8 cellular contexts compared by ENCODE assay signal in the genomic region with DNA sequence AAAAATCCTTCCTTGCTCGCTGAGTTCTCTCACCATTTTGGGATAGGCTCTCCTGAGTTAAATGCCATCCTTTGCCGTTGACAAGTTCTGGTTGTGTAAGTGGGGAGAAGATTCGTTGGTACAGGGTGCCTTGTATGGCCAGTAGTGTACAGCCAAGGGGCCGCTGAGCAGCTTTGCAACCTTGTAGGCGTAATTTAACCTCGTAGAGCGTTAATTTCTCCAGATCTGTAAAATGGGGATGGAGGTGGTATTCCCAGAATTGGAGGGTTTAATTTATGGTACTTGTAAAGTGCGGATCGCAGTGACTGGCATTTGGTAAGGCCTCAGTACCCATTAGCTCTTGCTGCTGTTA. TPM values are rescaled to one million over a fixed set of nuclear protein-coding genes. Genes with fewer than 3 reads are reported as not detected.
DNase-seq lines count a peak whose midpoint lies in the region; TF ChIP-seq lines count a peak whose summit lies in the region.

No MANE protein-coding gene starts in this region.

- TF ChIP-seq POLR2A in thyroid gland (IDR thresholded peaks at IDR 0.05) = no peak

- peak overlapping the region; percentile 84 to 100 (median 94) for H3K27ac Mint-ChIP-seq in CD8-positive, alpha-beta memory T cell

- POLR2A ChIA-PET in CD8-positive, alpha-beta memory T cell (lab: Charles Lee) = interaction anchor here (1.2 to 3.8 kb wide), 12 partner anchors 18 to 166 kb away, joined by 3 to 42 read pairs (median 10); partner anchors contain the start of genes AMZ2 and WIPI1

- no peaks in the 10 kb centered on the region for H3K9me3 Mint-ChIP-seq in CD8-positive, alpha-beta memory T cell

- peak overlapping the region; percentile 64 for H2AFZ ChIP-seq in KMS-11 (ENCODE audit: low read depth)
- peak overlapping the region; percentile 79 for H2AFZ ChIP-seq in neuron (ENCODE audit: low read depth, low read length)

- H3K4me1 Mint-ChIP-seq in CD8-positive, alpha-beta memory T cell = peaks cover 55 to 84% (median 70%) of the 10 kb centered on the region in 3 donors

- TF ChIP-seq CTCF in KMS-11 (conservative IDR thresholded peaks at IDR 0.05; ENCODE audit: low read depth, low read length) = 0 out of 2 replicates have a peak, but pooled peaks have one; percentile 3
- peak in 1 of 56 donors; percentile 12 for TF ChIP-seq CTCF in dorsolateral prefrontal cortex (IDR thresholded peaks at IDR 0.05 in 54 of 56, conservative IDR thresholded peaks at IDR 0.05 in 2 of 56; ENCODE audit: low read depth in 1 of 56, partially characterized antibody in 56 of 56)
- no peak for TF ChIP-seq CTCF in thyroid gland (IDR thresholded peaks at IDR 0.05)

- 52 to 56% methylated on average over 9 of the region's 9 CpGs for WGBS in thyroid gland, 2 donors

- no peaks in the 10 kb centered on the region; the same call in 1 of the 2 replicates for H3K79me2 ChIP-seq in KMS-11 (ENCODE audit: insufficient read depth, low read depth)

- peak overlapping the region; percentile 98 for H3K9ac ChIP-seq in KMS-11

- H4K20me1 ChIP-seq in KMS-11 (ENCODE audit: insufficient read depth) = no peaks in the 10 kb centered on the region

- peak overlapping the region; percentile 71 for H3K4me2 ChIP-seq in KMS-11

- intact Hi-C loops in dorsolateral prefrontal cortex (cut with DNase I) (loop anchor here in 1 of 2 donors (10.0 kb wide), 1 partner anchor 142 kb away; no protein-coding TSS in a partner anchor), thyroid gland (cut with DNase I) (no loop called here)

- H3K4me1 ChIP-seq in CD8-positive, alpha-beta memory T cell (ENCODE audit: insufficient read depth, low read length) = peaks cover 67% of the 10 kb centered on the region
- H3K4me1 ChIP-seq in KMS-11 (ENCODE audit: low read depth, poor library complexity, severe bottlenecking) (peaks cover 20% of the 10 kb centered on the region), neuron (ENCODE audit: insufficient read depth, low read length) (peaks cover 32% of the 10 kb centered on the region), thyroid gland (peaks cover 3 to 8% of the 10 kb centered on the region in 2 donors)

- H3K9me3 ChIP-seq in CD8-positive, alpha-beta memory T cell (ENCODE audit: low read length) = no peaks in the 10 kb centered on the region
- H3K9me3 ChIP-seq in neuron (ENCODE audit: low read length) = no peaks in the 10 kb centered on the region
- H3K9me3 ChIP-seq in thyroid gland = no peaks in the 10 kb centered on the region

- peak overlapping the region; percentile 84 to 100 (median 85) for H3K4me3 Mint-ChIP-seq in CD8-positive, alpha-beta memory T cell

- CTCF ChIA-PET in CD8-positive, alpha-beta memory T cell (lab: Charles Lee) = interaction anchor here (1.0 to 4.0 kb wide), 6 partner anchors 34 to 145 kb away, joined by 3 to 21 read pairs (median 4); no protein-coding TSS in a partner anchor

- no peaks in the 10 kb centered on the region for H3K27me3 ChIP-seq in CD8-positive, alpha-beta memory T cell (ENCODE audit: insufficient read depth, low read length, poor library complexity, severe bottlenecking)
- H3K27me3 ChIP-seq in KMS-11 (ENCODE audit: insufficient read depth, low read depth) (no peaks in the 10 kb centered on the region), dorsolateral prefrontal cortex (peaks cover 0 to 58% (median 0%) of the 10 kb centered on the region in 45 donors), neuron (ENCODE audit: insufficient read depth, low read length) (no peaks in the 10 kb centered on the region), thyroid gland (no peaks in the 10 kb centered on the region)

- H3K36me3 Mint-ChIP-seq in CD8-positive, alpha-beta memory T cell = peaks cover 0 to 6% (median 0%) of the 10 kb centered on the region in 3 donors

- H3K36me3 ChIP-seq in CD8-positive, alpha-beta memory T cell (ENCODE audit: insufficient read depth, low read length) = no peaks in the 10 kb centered on the region
- no peaks in the 10 kb centered on the region for H3K36me3 ChIP-seq in KMS-11 (ENCODE audit: insufficient read depth)
- H3K36me3 ChIP-seq in neuron (ENCODE audit: insufficient read depth, low read length) = no peaks in the 10 kb centered on the region
- H3K36me3 ChIP-seq in thyroid gland = no peaks in the 10 kb centered on the region

- H3K4me3 ChIP-seq in CD8-positive, alpha-beta memory T cell (ENCODE audit: low read length) = peak overlapping the region; percentile 68
- no peak overlapping the region for H3K4me3 ChIP-seq in KMS-11 (IDR thresholded peaks at IDR 0.05; ENCODE audit: insufficient read depth, low read depth, low read length)
- H3K4me3 ChIP-seq in dorsolateral prefrontal cortex = peak overlapping the region in 58 of 59 donors; percentile 49 to 83 (median 70)
- peak overlapping the region; percentile 76 for H3K4me3 ChIP-seq in neuron (ENCODE audit: low read length)
- H3K4me3 ChIP-seq in thyroid gland (replicated peaks in 1 of 3) = no peak overlapping the region

- H3K27ac ChIP-seq in CD8-positive, alpha-beta memory T cell (ENCODE audit: low read depth, low read length) = peak overlapping the region; percentile 94
- H3K27ac ChIP-seq in KMS-11 (peak overlapping the region; percentile 90), dorsolateral prefrontal cortex (peak overlapping the region in 56 of 59 donors; percentile 32 to 95 (median 83)), thyroid gland (no peak overlapping the region)

- no peak for DNase-seq in CD8-positive, alpha-beta memory T cell
- DNase-seq in dorsolateral prefrontal cortex (no peak), HT-29 (ENCODE audit: low spot score) (no peak), AG08395 (ENCODE audit: low spot score) (no peak), DMS79 (lab: John Stamatoyannopoulos, UW) (no peak), thyroid gland (no peak)

- H3K27me3 Mint-ChIP-seq in CD8-positive, alpha-beta memory T cell = no peaks in the 10 kb centered on the region

RNA-seq across cellular contexts. Expression of gene ARSG, which starts 1.4 kb away (rescaled TPM):
- total RNA-seq in CD8-positive, alpha-beta memory T cell = 1 to 10 TPM; 7.0 to 7.7 TPM
- 9.5 TPM for polyA plus RNA-seq in CD8-positive, alpha-beta memory T cell
- total RNA-seq in dorsolateral prefrontal cortex = 10 to 100 TPM in 116 of 120 experiments, 1 to 10 TPM in 4; 8.1 to 27.0 (median 16.6) TPM
- 2.0 and 2.1 TPM in 2 replicates for total RNA-seq in HT-29 (2014; rRNA removed; shearing (Covaris generic))
- 10 to 100 TPM in 3 of 4 donors, 1 to 10 TPM in 1; 9.1 to 28.3 (median 18.1) TPM for total RNA-seq in thyroid gland

RNA-seq across cellular contexts. Expression of gene SLC16A6, which starts 1.7 kb away (rescaled TPM):
- total RNA-seq in CD8-positive, alpha-beta memory T cell = 1 to 10 TPM; 8.4 to 9.4 TPM
- 1.3 TPM for polyA plus RNA-seq in CD8-positive, alpha-beta memory T cell
- 10 to 100 TPM in 5 of 120 experiments, 1 to 10 TPM in 115; 1.2 to 16.0 (median 5.8) TPM for total RNA-seq in dorsolateral prefrontal cortex
- total RNA-seq in HT-29 (2014; rRNA removed; shearing (Covaris generic)) = 1.3 TPM in 1 of 2 replicates, not detected in the other
- 1 to 10 TPM in 1 of 4 donors, under 1 TPM in 3; 0.13 to 1.8 (median 0.46) TPM for total RNA-seq in thyroid gland

RNA-seq across cellular contexts. Expression of gene AMZ2, which starts 44.8 kb away (rescaled TPM):
- total RNA-seq in CD8-positive, alpha-beta memory T cell = 100 to 1,000 TPM; 113 to 118 TPM
- 141 TPM for polyA plus RNA-seq in CD8-positive, alpha-beta memory T cell
- total RNA-seq in dorsolateral prefrontal cortex (100 to 1,000 TPM in 98 of 120 experiments, 10 to 100 TPM in 22; 77.7 to 163 (median 118) TPM), thyroid gland (10 to 100 TPM; 25.0 to 72.1 (median 63.1) TPM)
- total RNA-seq in HT-29 (2014; rRNA removed; shearing (Covaris generic)) = 12.4 and 20.0 TPM in 2 replicates

Comparison
In these comparisons a context has a peak if more than half of its experiments do, and no peak if none do; other contexts are left out.
1. H3K27ac ChIP-seq: peak in CD8-positive, alpha-beta memory T cell (single experiment), KMS-11 (single experiment) and dorsolateral prefrontal cortex (56 of 59); none in thyroid gland (0 of 3).
2. H3K4me3 ChIP-seq: peak in CD8-positive, alpha-beta memory T cell (single experiment), dorsolateral prefrontal cortex (58 of 59) and neuron (single experiment); none in KMS-11 (single experiment) and thyroid gland (0 of 3).